8 cellular contexts compared by ENCODE assay signal in the genomic region with DNA sequence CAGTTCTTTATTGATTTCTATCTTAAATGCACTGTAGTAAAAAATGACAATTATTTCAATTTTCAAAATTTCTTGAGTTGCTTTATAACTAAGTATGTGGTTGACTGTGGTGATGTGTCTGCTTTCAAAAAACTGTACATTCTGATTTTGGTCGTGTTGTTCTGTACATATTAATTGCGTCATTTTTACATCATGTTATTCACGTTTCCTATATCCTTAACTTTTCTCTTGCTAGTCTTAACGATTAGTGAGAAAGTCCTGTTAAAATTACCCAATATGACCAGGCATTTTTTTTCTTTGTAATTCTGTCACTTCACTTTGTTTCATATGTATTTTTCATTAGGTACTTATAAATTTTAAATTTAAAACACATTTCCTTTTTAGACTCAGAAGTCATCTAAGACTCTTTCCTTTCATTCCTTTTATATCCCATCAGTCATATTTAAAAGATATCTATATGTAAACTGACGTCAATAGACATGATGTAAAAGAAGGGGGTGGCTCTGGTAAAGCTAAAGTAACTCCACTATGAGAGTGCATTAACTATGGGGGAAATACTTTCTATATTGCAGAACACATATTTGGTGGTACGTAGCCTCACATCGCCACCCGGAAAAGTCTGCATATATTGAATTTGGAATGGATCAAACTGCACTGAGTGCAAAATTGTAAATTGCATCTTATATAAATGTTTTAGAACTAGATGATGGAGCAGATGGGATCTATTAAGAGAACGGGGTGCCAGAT. TPM values are rescaled to one million over a fixed set of nuclear protein-coding genes. Genes with fewer than 3 reads are reported as not detected.
DNase-seq lines count a peak whose midpoint lies in the region; ATAC-seq and TF ChIP-seq lines count a peak whose summit lies in the region.

No MANE protein-coding gene starts in this region.

- no peaks in the 10 kb centered on the region for H3K9me3 ChIP-seq in psoas muscle

- peaks cover 5 to 25% of the 10 kb centered on the region in 2 donors for H3K36me3 ChIP-seq in psoas muscle (ENCODE audit: insufficient read depth in 1 of 2, low read depth in 1 of 2)

- H3K4me1 ChIP-seq in psoas muscle: peaks cover 20% of the 10 kb centered on the region

- 47 to 58% (median 48%) methylated on average over 9 of the region's 9 CpGs for WGBS in psoas muscle, 3 donors

- H3K4me3 ChIP-seq in GM12864 (ENCODE audit: low read depth, low read length) (peak overlapping the region; percentile 88), psoas muscle (peak overlapping the region; percentile 91)

- ATAC-seq in psoas muscle (no peak), GM21367 (IDR thresholded peaks at IDR 0.05; ENCODE audit: unreplicated experiment) (no peak)

- TF ChIP-seq CTCF in GM12864 (IDR thresholded peaks at IDR 0.05; ENCODE audit: low read depth, low read length, missing control alignments): no peak
- TF ChIP-seq CTCF in psoas muscle (IDR thresholded peaks at IDR 0.05): no peak

- H3K27ac ChIP-seq in epithelial cell of prostate: peak overlapping the region; percentile 90
- H3K27ac ChIP-seq in psoas muscle: peak overlapping the region; percentile 99

- no peak for DNase-seq in GM12864 (ENCODE audit: low read depth)
- peak; percentile 50 for DNase-seq in OCI-M1 (lab: John Stamatoyannopoulos, UW)
- DNase-seq in epithelial cell of prostate (ENCODE audit: low read depth, low spot score): no peak
- no peak for DNase-seq in psoas muscle
- DNase-seq in stimulated activated CD4-positive, alpha-beta T cell treated with anti-CD3 and anti-CD28 coated beads, Interleukin-15, amount 100 ng/mL, for 24 hours: no peak
- no peak for DNase-seq in NCI-H1694 (lab: John Stamatoyannopoulos, UW)
- no peak for DNase-seq in NCI-H526 (lab: John Stamatoyannopoulos, UW)

- intact Hi-C loops in psoas muscle (cut with DNase I): loop anchor here in 1 of 2 donors (5.0 kb wide), 1 partner anchor 35 kb away; no protein-coding TSS in a partner anchor

- no peaks in the 10 kb centered on the region for H3K27me3 ChIP-seq in psoas muscle (ENCODE audit: insufficient read depth in 3 of 3, low read length in 2 of 3)

RNA-seq across cellular contexts. Expression of a gene that starts 1.1 kb away (rescaled TPM):
- total RNA-seq in psoas muscle: 10 to 100 TPM; 52.0 to 73.6 (median 60.1) TPM
- polyA plus RNA-seq in psoas muscle: 100 to 1,000 TPM; 185 to 268 (median 260) TPM
